In genomic region chr6:44074383-44075136, GRCh38 we compare ENCODE assay signal across 1 cellular context.
TF ChIP-seq lines count a peak whose summit lies in the region.

No MANE protein-coding gene starts in this region.

TF ChIP-seq in HepG2, 621 proteins besides CTCF, POLR2A, EP300 and RAD21 (continued from another document and continues in another):
- TF ChIP-seq ZBTB34 (CRISPR knock-in tag; IDR thresholded peaks at IDR 0.05) (no peak), E2F2 (CRISPR knock-in tag; IDR thresholded peaks at IDR 0.05; ENCODE audit: borderline replicate concordance) (peak; percentile 80; the same call in 1 of the 2 replicates), ZNF724P (CRISPR knock-in tag; IDR thresholded peaks at IDR 0.05; ENCODE audit: borderline replicate concordance) (no peak), RBAK (CRISPR knock-in tag; IDR thresholded peaks at IDR 0.05) (no peak), ZNF235 (CRISPR knock-in tag; IDR thresholded peaks at IDR 0.05; ENCODE audit: borderline replicate concordance) (no peak), RFX3 (CRISPR knock-in tag; IDR thresholded peaks at IDR 0.05) (peak; percentile 16; the same call in 1 of the 2 replicates), SOX5 (CRISPR knock-in tag; IDR thresholded peaks at IDR 0.05; ENCODE audit: borderline replicate concordance) (peak; percentile 54; the same call in 1 of the 2 replicates), ZNF644 (CRISPR knock-in tag; IDR thresholded peaks at IDR 0.05; ENCODE audit: low read depth) (peak; percentile 59; the same call in 1 of the 2 replicates), CBX5 (CRISPR knock-in tag; IDR thresholded peaks at IDR 0.05; ENCODE audit: borderline replicate concordance) (peak; percentile 76; the same call in 1 of the 2 replicates), KMT2B (CRISPR knock-in tag; IDR thresholded peaks at IDR 0.05) (peak; percentile 44; the same call in 1 of the 2 replicates), CSRNP2 (CRISPR knock-in tag; conservative IDR thresholded peaks at IDR 0.05; ENCODE audit: low read depth) (no peak), ZNF652 (CRISPR knock-in tag; IDR thresholded peaks at IDR 0.05; ENCODE audit: borderline replicate concordance, low read depth) (peak; percentile 34; the same call in 1 of the 2 replicates), ZNF800 (CRISPR knock-in tag; IDR thresholded peaks at IDR 0.05) (peak; percentile 78), KAT2B (IDR thresholded peaks at IDR 0.05; ENCODE audit: borderline replicate concordance, low read depth, low read length) (no peak), SRY (CRISPR knock-in tag; IDR thresholded peaks at IDR 0.05) (no peak; the same call in 1 of the 2 replicates), ZUFSP (CRISPR knock-in tag; IDR thresholded peaks at IDR 0.05; ENCODE audit: borderline replicate concordance) (no peak), ZFP90 (CRISPR knock-in tag; IDR thresholded peaks at IDR 0.05; ENCODE audit: borderline replicate concordance) (peak; percentile 77; the same call in 1 of the 2 replicates), ZNF180 (CRISPR knock-in tag; IDR thresholded peaks at IDR 0.05; ENCODE audit: borderline replicate concordance, low read depth) (no peak), HES4 (CRISPR knock-in tag; IDR thresholded peaks at IDR 0.05; ENCODE audit: borderline replicate concordance) (0 out of 2 replicates have a peak, but pooled peaks have one; percentile 70), MXI1 (IDR thresholded peaks at IDR 0.05; ENCODE audit: borderline replicate concordance, low read depth, low read length) (0 out of 3 replicates have a peak, but pooled peaks have one; percentile 38), ZNF704 (CRISPR knock-in tag; IDR thresholded peaks at IDR 0.05; ENCODE audit: borderline replicate concordance) (peak; percentile 75; the same call in 1 of the 2 replicates), ZBTB46 (CRISPR knock-in tag; IDR thresholded peaks at IDR 0.05; ENCODE audit: borderline replicate concordance) (no peak; the same call in 1 of the 2 replicates), SSRP1 (CRISPR knock-in tag; IDR thresholded peaks at IDR 0.05) (peak; percentile 68; the same call in 1 of the 2 replicates), SP140L (CRISPR knock-in tag; IDR thresholded peaks at IDR 0.05; ENCODE audit: borderline replicate concordance) (peak; percentile 92; the same call in 1 of the 2 replicates), GATAD2A (CRISPR knock-in tag; IDR thresholded peaks at IDR 0.05) (peak; percentile 82), TFAP4 (IDR thresholded peaks at IDR 0.05; ENCODE audit: borderline replicate concordance, low read depth) (no peak; the same call in 1 of the 2 replicates), TIGD3 (CRISPR knock-in tag; IDR thresholded peaks at IDR 0.05; ENCODE audit: borderline replicate concordance) (peak; percentile 75; the same call in 1 of the 2 replicates), ZGPAT (CRISPR knock-in tag; IDR thresholded peaks at IDR 0.05) (no peak; the same call in 1 of the 2 replicates), ZFP36L2 (CRISPR knock-in tag; IDR thresholded peaks at IDR 0.05) (no peak; the same call in 1 of the 2 replicates), FOXP1 (IDR thresholded peaks at IDR 0.05) (no peak), FOXP1 (CRISPR knock-in tag; IDR thresholded peaks at IDR 0.05) (peak; percentile 38; the same call in 1 of the 2 replicates), ZSCAN20 (CRISPR knock-in tag; IDR thresholded peaks at IDR 0.05; ENCODE audit: borderline replicate concordance) (peak; percentile 98; the same call in 1 of the 2 replicates), KAT8 (CRISPR knock-in tag; IDR thresholded peaks at IDR 0.05) (0 out of 2 replicates have a peak, but pooled peaks have one; percentile 44), PCBP2 (optimal IDR thresholded peaks at IDR 0.05; ENCODE audit: low read depth, low read length, poor library complexity, severe bottlenecking) (no peak), ZNF138 (CRISPR knock-in tag; IDR thresholded peaks at IDR 0.05; ENCODE audit: low read depth) (peak; percentile 28; the same call in 1 of the 2 replicates), FOXO1 (CRISPR knock-in tag; IDR thresholded peaks at IDR 0.05) (peak; percentile 70; the same call in 1 of the 2 replicates), SOX13 (IDR thresholded peaks at IDR 0.05) (no peak), SOX13 (CRISPR knock-in tag; conservative IDR thresholded peaks at IDR 0.05 in 1 of 2, IDR thresholded peaks at IDR 0.05 in 1 of 2) (peak in 1 of 2 experiments; percentile 46; a peak in 1 of 4 replicates), ZNF263 (CRISPR knock-in tag; IDR thresholded peaks at IDR 0.05) (peak; percentile 67), SAFB2 (CRISPR knock-in tag; IDR thresholded peaks at IDR 0.05; ENCODE audit: borderline replicate concordance, low read depth) (no peak), ZNF616 (CRISPR knock-in tag; IDR thresholded peaks at IDR 0.05; ENCODE audit: low read depth) (peak; percentile 70; the same call in 1 of the 2 replicates), ZSCAN31 (CRISPR knock-in tag; IDR thresholded peaks at IDR 0.05; ENCODE audit: low read depth) (peak; percentile 39; the same call in 1 of the 2 replicates), TFE3 (CRISPR knock-in tag; IDR thresholded peaks at IDR 0.05) (peak; percentile 74), KLF12 (CRISPR knock-in tag; IDR thresholded peaks at IDR 0.05; ENCODE audit: borderline replicate concordance) (peak; percentile 90; the same call in 1 of the 2 replicates), ISL2 (CRISPR knock-in tag; IDR thresholded peaks at IDR 0.05) (peak; percentile 40)
